13 cellular contexts compared by ENCODE assay signal in genomic region chr18:52046842-52047241, GRCh38.
A peak's percentile ranks its signal among the peaks of the same experiment; 100 is the strongest.
DNase-seq lines count a peak whose midpoint lies in the region; TF ChIP-seq lines count a peak whose summit lies in the region.
"Had no signal": no experiment of that assay in that cellular context is flagged by ENCODE, and none has a peak within 500 bp of the region (broad histone marks: within the 10 kb centered on the region; RNA-seq: fewer than 3 reads in every experiment).

No MANE protein-coding gene starts in this region.

- peak; percentile 19 for DNase-seq in NCI-H1092 (lab: John Stamatoyannopoulos, UW)
- no peak for DNase-seq in NCI-H1092 treated with DMSO at 0.1 percent for 48 hours (lab: John Stamatoyannopoulos, UW)
- peak; percentile 82 for DNase-seq in NCI-H524 treated with DMSO at 0.1 percent for 48 hours (lab: John Stamatoyannopoulos, UW)
- DNase-seq in RPMI8226, result peak; percentile 8
- no peak for DNase-seq in GM20000 (ENCODE audit: low spot score)
- DNase-seq in NCI-H2029 treated with DMSO at 0.1 percent for 48 hours (lab: John Stamatoyannopoulos, UW), result no peak
- DNase-seq in activated CD4-positive, alpha-beta T cell treated with anti-CD3 and anti-CD28 coated beads for 1 hour, result no peak
- no peak for DNase-seq in GDM1 (lab: John Stamatoyannopoulos, UW)
- DNase-seq: CD8-positive, alpha-beta T cell; HFFc6; NCI-H345; SHP77; T-helper 1 cell had no signal

- no peak for TF ChIP-seq CTCF in GM20000 (IDR thresholded peaks at IDR 0.05; ENCODE audit: extremely low read depth, missing control alignments)

Comparison
In these comparisons a context has a peak if more than half of its experiments do, and no peak if none do; other contexts are left out.
1. DNase-seq: peak in NCI-H1092 (single experiment), NCI-H524 treated with DMSO at 0.1 percent for 48 hours (single experiment) and RPMI8226 (single experiment); none in NCI-H1092 treated with DMSO at 0.1 percent for 48 hours (single experiment), GM20000 (single experiment), NCI-H2029 treated with DMSO at 0.1 percent for 48 hours (single experiment), activated CD4-positive, alpha-beta T cell treated with anti-CD3 and anti-CD28 coated beads for 1 hour (single experiment) and GDM1 (single experiment).